In the genomic region with DNA sequence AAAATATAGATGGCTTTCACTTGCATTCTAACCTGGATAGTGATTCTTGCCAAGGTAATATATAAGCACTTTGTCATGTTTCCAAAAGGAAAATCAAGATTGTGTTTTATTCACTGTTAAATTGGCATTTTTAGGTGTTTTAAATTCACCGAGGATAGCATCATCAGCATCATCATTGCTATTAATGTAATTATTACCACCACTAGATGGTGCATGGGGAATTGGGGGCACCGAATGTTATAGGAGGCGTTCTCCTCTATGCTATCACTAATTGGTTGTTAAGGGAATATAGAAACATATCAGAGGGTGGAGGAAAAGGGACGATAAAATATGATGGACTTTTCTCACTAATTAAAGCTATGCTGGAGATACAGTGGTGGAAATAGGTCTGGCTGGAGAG, we compare ENCODE assay signal across 8 cellular contexts.
A peak's percentile ranks its signal among the peaks of the same experiment; 100 is the strongest.
DNase-seq lines count a peak whose midpoint lies in the region; ATAC-seq and TF ChIP-seq lines count a peak whose summit lies in the region.

No MANE protein-coding gene starts in this region.

- DNase-seq in GM10248 (ENCODE audit: extremely low spot score), result peak; percentile 40
- DNase-seq in OCI-LY7 (ENCODE audit: low spot score), result peak; percentile 38
- DNase-seq in left lung, result no peak
- no peak for DNase-seq in EL
- no peak for DNase-seq in C1 segment of cervical spinal cord (lab: John Stamatoyannopoulos, UW)
- no peak for DNase-seq in AG08395 (ENCODE audit: low spot score)
- DNase-seq in coronary artery (ENCODE audit: low spot score), result no peak

- H3K9me2 ChIP-seq in OCI-LY7 (ENCODE audit: insufficient read depth, low read length), result no peaks in the 10 kb centered on the region

- POLR2A ChIA-PET in GM10248 (lab: Yijun Ruan, JAX) (no interaction called here), OCI-LY7 (lab: Charles Lee) (interaction anchor here (0.7 kb wide), 1 partner anchor 63 kb away, joined by 3 read pairs; no protein-coding TSS in a partner anchor)

- no peaks in the 10 kb centered on the region for H3K27me3 ChIP-seq in left lung

- no peaks in the 10 kb centered on the region for H4K20me1 ChIP-seq in OCI-LY7 (ENCODE audit: insufficient read depth, low read length)

- intact Hi-C loops in OCI-LY7 (cut with micrococcal nuclease; ENCODE audit: unreplicated experiment), result loop anchor here (1.0 kb wide), 1 partner anchor 157 kb away; no protein-coding TSS in a partner anchor
- intact Hi-C loops in left lung (cut with DNase I), result no loop called here

- TF ChIP-seq CTCF in GM10248 (IDR thresholded peaks at IDR 0.05; ENCODE audit: control extremely low read depth, extremely low read depth, low read depth, missing control alignments) (peak; percentile 35), OCI-LY7 (conservative IDR thresholded peaks at IDR 0.05; ENCODE audit: low read length) (peak; percentile 83), left lung (IDR thresholded peaks at IDR 0.05) (peak in 1 of 2 donors; percentile 15), coronary artery (IDR thresholded peaks at IDR 0.05) (no peak)

- H3K4me1 ChIP-seq in OCI-LY7 (ENCODE audit: insufficient read depth, low read length, poor library complexity, severe bottlenecking) (no peaks in the 10 kb centered on the region), left lung (peaks cover 0 to 8% of the 10 kb centered on the region in 2 donors)

- no peak overlapping the region for H3K4me3 ChIP-seq in OCI-LY7 (ENCODE audit: low read depth, low read length, poor library complexity, severe bottlenecking)
- no peak overlapping the region for H3K4me3 ChIP-seq in left lung
- no peak overlapping the region for H3K4me3 ChIP-seq in coronary artery

- H3K36me3 ChIP-seq in OCI-LY7 (ENCODE audit: insufficient read depth, low read length), result no peaks in the 10 kb centered on the region
- H3K36me3 ChIP-seq in left lung, result no peaks in the 10 kb centered on the region

- H3K27ac ChIP-seq in OCI-LY7 (ENCODE audit: low read depth, low read length, poor library complexity, severe bottlenecking) (no peak overlapping the region), left lung (no peak overlapping the region), coronary artery (no peak overlapping the region)

- H2AFZ ChIP-seq in OCI-LY7 (ENCODE audit: low read length), result no peak overlapping the region

- BruUV-seq in OCI-LY7 (replicated peaks; lab: Mats Ljungman, UMichigan), result no TSS peak

- H3K4me2 ChIP-seq in OCI-LY7 (ENCODE audit: low read length), result no peak overlapping the region

- no peaks in the 10 kb centered on the region for H3K79me2 ChIP-seq in OCI-LY7 (ENCODE audit: insufficient read depth, low read depth, low read length)

- ATAC-seq in GM19395 (IDR thresholded peaks at IDR 0.05; ENCODE audit: unreplicated experiment), result peak; percentile 81
- peak; percentile 26 for ATAC-seq in left lung

- H3K9me3 ChIP-seq in OCI-LY7 (ENCODE audit: low read length) (no peaks in the 10 kb centered on the region), left lung (peaks cover 0 to 4% of the 10 kb centered on the region in 2 donors)

- CTCF ChIA-PET in GM10248 (lab: Yijun Ruan, JAX), result interaction anchor here (0.7 to 6.3 kb wide), 16 partner anchors 8 to 165 kb away, joined by 3 to 56 read pairs (median 4); no protein-coding TSS in a partner anchor
- CTCF ChIA-PET in OCI-LY7 (lab: Charles Lee; ENCODE audit: unreplicated experiment), result no interaction called here

Comparison
In these comparisons a context has a peak if more than half of its experiments do, and no peak if none do; other contexts are left out.
1. DNase-seq: peak in GM10248 (single experiment) and OCI-LY7 (single experiment); none in left lung (0 of 2), EL (single experiment), C1 segment of cervical spinal cord (0 of 14), AG08395 (single experiment) and coronary artery (single experiment).